In the genomic region with DNA sequence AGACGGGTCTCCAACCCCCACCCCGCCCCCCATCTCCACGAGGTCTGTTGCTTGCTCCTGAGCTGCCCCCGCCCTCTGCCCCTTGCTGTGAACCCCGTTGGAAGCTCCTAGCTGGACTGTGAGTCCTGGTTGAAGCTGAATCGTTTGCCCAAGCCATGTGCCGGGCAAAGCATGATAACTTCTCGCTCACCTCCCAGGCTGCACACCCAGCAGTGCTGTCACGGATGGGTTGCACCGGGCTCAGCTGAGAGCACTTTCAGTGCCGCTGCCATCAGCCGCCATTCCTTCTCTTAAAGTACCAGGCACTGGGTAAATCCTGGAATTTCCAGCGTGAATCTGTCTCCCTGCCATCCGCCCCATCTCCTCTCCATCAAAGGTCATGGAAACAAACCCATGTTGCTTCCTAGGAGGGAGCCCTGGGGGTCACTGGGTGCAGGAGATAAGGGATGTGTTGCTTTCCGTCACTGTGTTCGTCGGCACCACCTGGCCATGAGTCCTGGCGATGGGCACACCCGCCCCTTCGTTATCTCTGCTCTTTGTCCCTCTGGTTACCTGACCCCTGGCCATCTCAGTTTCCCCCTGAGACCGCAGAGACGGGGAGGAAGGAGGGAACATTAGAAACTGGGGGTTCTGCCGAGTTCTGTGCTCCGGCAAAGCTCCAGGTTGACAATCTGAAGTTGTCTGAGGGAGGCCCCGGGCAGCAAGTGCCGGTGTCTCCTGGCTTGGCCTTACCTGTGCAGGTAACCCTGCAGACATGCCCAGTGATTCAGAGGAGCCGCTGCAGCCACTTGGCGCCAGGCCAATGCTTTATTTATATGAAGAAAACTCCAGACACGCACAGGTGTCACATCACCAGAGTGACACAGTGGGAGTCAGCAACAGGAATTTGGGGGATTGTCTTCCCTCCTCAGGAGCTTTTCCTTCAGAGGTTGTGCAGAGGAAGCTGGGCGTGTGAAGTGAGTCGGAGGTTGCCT, we compare ENCODE assay signal across 12 cellular contexts. TPM values are rescaled to one million over a fixed set of nuclear protein-coding genes. Genes with fewer than 3 reads are reported as not detected.
DNase-seq lines count a peak whose midpoint lies in the region; ATAC-seq, FAIRE-seq and TF ChIP-seq lines count a peak whose summit lies in the region.
"Had no signal": no experiment of that assay in that cellular context is flagged by ENCODE, and none has a peak within 500 bp of the region (broad histone marks: within the 10 kb centered on the region; RNA-seq: fewer than 3 reads in every experiment).

No MANE protein-coding gene starts in this region.

- H2AFZ ChIP-seq in Loucy (ENCODE audit: low read length): no peak overlapping the region
- no peak overlapping the region for H2AFZ ChIP-seq in H1 (ENCODE audit: low read length)

- H3K23me2 ChIP-seq in H1 (ENCODE audit: low read depth, low read length): peaks cover 12% of the 10 kb centered on the region; the same call in 1 of the 2 replicates

- H3F3A ChIP-seq in Loucy (ENCODE audit: low read depth): no peaks in the 10 kb centered on the region

- H3K4ac ChIP-seq in H1 (replicated peaks; ENCODE audit: insufficient read length, low read depth, low read length): no peak overlapping the region

- no peak for FAIRE-seq in H1 (lab: Jason Lieb, UNC)
- FAIRE-seq: D721Med, endothelial cell of umbilical vein had no signal

- no peak overlapping the region for H4K5ac ChIP-seq in H1 (ENCODE audit: insufficient read length, low read depth, low read length)

- TF ChIP-seq CTCF in Loucy (conservative IDR thresholded peaks at IDR 0.05; ENCODE audit: low read length) (no peak), H1 (IDR thresholded peaks at IDR 0.05; ENCODE audit: control extremely low read depth in 1 of 3, insufficient read depth in 1 of 3, low read depth in 1 of 3, low read length in 3 of 3) (no peak), neural crest cell (conservative IDR thresholded peaks at IDR 0.05) (no peak)

- no peak overlapping the region for H4K8ac ChIP-seq in H1 (ENCODE audit: extremely low read depth, insufficient read depth, low read length)

- H2BK5ac ChIP-seq in H1 (ENCODE audit: low read depth, low read length): peak overlapping the region; percentile 17; the same call in 1 of the 2 replicates

- no peaks in the 10 kb centered on the region for H3K36me3 Mint-ChIP-seq in neural crest cell (ENCODE audit: low read depth)
- no peaks in the 10 kb centered on the region for H3K36me3 Mint-ChIP-seq in activated T-helper 1 cell treated with anti-CD3 and anti-CD28 coated beads, Interleukin-12 subunit alpha, Interleukin-12 subunit beta, Interleukin-2, Interleukin-4 antibody, amounts not matched to agents 30 ng/mL and 10 ng/mL and 1 ng/mL, durations not matched to agents 14 hours and 24 hours and 36 hours (ENCODE audit: low read depth)

- H3K18ac ChIP-seq in H1 (ENCODE audit: extremely low read depth, low read length): peak overlapping the region; percentile 75

- 0 out of 2 replicates have a peak overlapping the region, but pooled peaks have one; percentile 34 for H2BK20ac ChIP-seq in H1 (ENCODE audit: low read length)

- H2BK15ac ChIP-seq in H1 (ENCODE audit: low read length): 0 out of 2 replicates have a peak overlapping the region, but pooled peaks have one; percentile 75

- intact Hi-C loops in activated T-helper 1 cell treated with anti-CD3 and anti-CD28 coated beads, Interleukin-12 subunit alpha, Interleukin-12 subunit beta, Interleukin-2, Interleukin-4 antibody, amounts not matched to agents 30 ng/mL and 10 ng/mL and 1 ng/mL, durations not matched to agents 14 hours and 24 hours and 36 hours (cut with micrococcal nuclease): no loop called here

- H3K36me3 ChIP-seq in Loucy (ENCODE audit: insufficient read depth, low read length) (no peaks in the 10 kb centered on the region), H1 (ENCODE audit: control insufficient read depth in 2 of 4, insufficient read depth in 4 of 4, low read length in 3 of 4) (peaks cover 0 to 4% (median 0%) of the 10 kb centered on the region in 4 experiments; a peak in 3 of 8 replicates)

- no peak for TF ChIP-seq POLR2A in H1 (IDR thresholded peaks at IDR 0.05; ENCODE audit: control extremely low read depth in 1 of 2, low read depth in 2 of 2, low read length in 2 of 2)

- no peak overlapping the region for H3K23ac ChIP-seq in H1 (ENCODE audit: insufficient read length)

- peak; percentile 1 for DNase-seq in DMS53 treated with DMSO at 0.1 percent for 48 hours (lab: John Stamatoyannopoulos, UW; ENCODE audit: unreplicated experiment)
- DNase-seq in H1 (ENCODE audit: low read depth in 1 of 2, low spot score in 2 of 2): peak in 1 of 2 experiments; percentile 57
- DNase-seq in neural crest cell (ENCODE audit: low read depth, low spot score): no peak
- DNase-seq in activated T-helper 1 cell treated with anti-CD3 and anti-CD28 coated beads, Interleukin-12 subunit alpha, Interleukin-12 subunit beta, Interleukin-2, Interleukin-4 antibody, amounts not matched to agents 30 ng/mL and 10 ng/mL and 1 ng/mL, durations not matched to agents 14 hours and 24 hours and 36 hours (ENCODE audit: low spot score): no peak
- DNase-seq in KG1 (lab: John Stamatoyannopoulos, UW): no peak
- no peak for DNase-seq in inferior parietal cortex (ENCODE audit: extremely low spot score)
- DNase-seq: SIG-M5; stimulated activated CD4-positive, alpha-beta T cell treated with anti-CD3 and anti-CD28 coated beads, Interleukin-4, amount 100 ng/mL, for 24 hours had no signal

- H3K79me2 ChIP-seq in Loucy (ENCODE audit: insufficient read depth, low read length) (peaks cover 30% of the 10 kb centered on the region; the same call in 1 of the 2 replicates), H1 (ENCODE audit: control insufficient read depth in 1 of 2, insufficient read depth in 2 of 2, low read length in 2 of 2) (peaks cover 0 to 64% of the 10 kb centered on the region in 2 experiments; a peak in 2 of 4 replicates)

- no peak for ATAC-seq in HG03432 (IDR thresholded peaks at IDR 0.05; ENCODE audit: unreplicated experiment)

- H3K4me3 ChIP-seq in Loucy (ENCODE audit: low read length, poor library complexity, severe bottlenecking) (no peak overlapping the region), H1 (ENCODE audit: extremely low read depth in 1 of 4, insufficient read depth in 2 of 4, low read depth in 3 of 4, low read length in 4 of 4) (peak overlapping the region in 1 of 4 experiments; percentile 94; a peak in 4 of 8 replicates)

- no peaks in the 10 kb centered on the region for H3K9me3 Mint-ChIP-seq in neural crest cell
- no peaks in the 10 kb centered on the region for H3K9me3 Mint-ChIP-seq in activated T-helper 1 cell treated with anti-CD3 and anti-CD28 coated beads, Interleukin-12 subunit alpha, Interleukin-12 subunit beta, Interleukin-2, Interleukin-4 antibody, amounts not matched to agents 30 ng/mL and 10 ng/mL and 1 ng/mL, durations not matched to agents 14 hours and 24 hours and 36 hours

- H3K27ac Mint-ChIP-seq in neural crest cell (ENCODE audit: unreplicated experiment): no peak overlapping the region
- no peak overlapping the region for H3K27ac Mint-ChIP-seq in activated T-helper 1 cell treated with anti-CD3 and anti-CD28 coated beads, Interleukin-12 subunit alpha, Interleukin-12 subunit beta, Interleukin-2, Interleukin-4 antibody, amounts not matched to agents 30 ng/mL and 10 ng/mL and 1 ng/mL, durations not matched to agents 14 hours and 24 hours and 36 hours

- POLR2A ChIA-PET in H1 (lab: Charles Lee; ENCODE audit: partially characterized antibody): interaction anchor here (0.7 to 2.1 kb wide), 6 partner anchors 8 to 125 kb away, joined by 3 to 4 read pairs (median 4); no protein-coding TSS in a partner anchor

- peak overlapping the region; percentile 91 for H3K4me3 Mint-ChIP-seq in neural crest cell
- no peak overlapping the region for H3K4me3 Mint-ChIP-seq in activated T-helper 1 cell treated with anti-CD3 and anti-CD28 coated beads, Interleukin-12 subunit alpha, Interleukin-12 subunit beta, Interleukin-2, Interleukin-4 antibody, amounts not matched to agents 30 ng/mL and 10 ng/mL and 1 ng/mL, durations not matched to agents 14 hours and 24 hours and 36 hours

- H3K14ac ChIP-seq in H1 (ENCODE audit: insufficient read length): no peak overlapping the region

- no peak overlapping the region for H3K27ac ChIP-seq in H1 (ENCODE audit: low read depth, low read length)

- H4K91ac ChIP-seq in H1 (replicated peaks; ENCODE audit: insufficient read length, low read length): no peak overlapping the region

- H3K9me3 ChIP-seq in Loucy (ENCODE audit: insufficient read depth, low read depth, low read length): no peaks in the 10 kb centered on the region
- H3K9me3 ChIP-seq in H1 (ENCODE audit: insufficient read depth in 2 of 2, low read depth in 1 of 2, low read length in 1 of 2): no peaks in the 10 kb centered on the region

- no peak overlapping the region; the same call in 1 of the 2 replicates for H2BK12ac ChIP-seq in H1 (ENCODE audit: low read depth, low read length)

- peaks cover 30% of the 10 kb centered on the region for H4K20me1 ChIP-seq in Loucy (ENCODE audit: insufficient read depth, low read length, poor library complexity, severe bottlenecking)
- H4K20me1 ChIP-seq in H1 (replicated peaks in 1 of 2; ENCODE audit: control insufficient read depth in 1 of 2, insufficient read depth in 2 of 2, low read length in 2 of 2): peaks cover 29 to 42% of the 10 kb centered on the region in 2 experiments

- TF ChIP-seq EP300 in H1 (IDR thresholded peaks at IDR 0.05; ENCODE audit: borderline replicate concordance in 1 of 2, low read depth in 2 of 2, low read length in 2 of 2): no peak

- H3K56ac ChIP-seq in H1 (replicated peaks; ENCODE audit: insufficient read length, low read depth, low read length): no peak overlapping the region

- no peaks in the 10 kb centered on the region for H3K9me2 ChIP-seq in Loucy (replicated peaks; ENCODE audit: low read depth, low read length)

- 60% methylated on average over 30 of the region's 31 CpGs; no CpG with 5 or more reads in 1 of the 2 experiments for WGBS in H1 (ENCODE audit: extremely low coverage in 1 of 2, insufficient coverage in 1 of 2, insufficient read length in 1 of 2, insufficient replicate concordance in 2 of 2, low coverage in 1 of 2, low lambda C conversion rate in 2 of 2, missing lambda C conversion rate in 1 of 2), 2 experiments

- peaks cover 44% of the 10 kb centered on the region for H3K4me1 ChIP-seq in Loucy (ENCODE audit: insufficient read depth, low read length, poor library complexity, severe bottlenecking)
- peaks cover 13 to 46% (median 37%) of the 10 kb centered on the region in 4 experiments for H3K4me1 ChIP-seq in H1 (replicated peaks in 1 of 4; ENCODE audit: control insufficient read depth in 3 of 4, insufficient read depth in 4 of 4, low read length in 3 of 4)

- H3K4me2 ChIP-seq in Loucy (ENCODE audit: low read depth, low read length, poor library complexity, severe bottlenecking) (peak overlapping the region; percentile 74), H1 (ENCODE audit: insufficient read depth in 1 of 2, low read depth in 2 of 2, low read length in 2 of 2) (peak overlapping the region; percentile 70 to 98)

- CTCF ChIA-PET in H1 (lab: Charles Lee; ENCODE audit: partially characterized antibody): interaction anchor here (0.5 to 10.8 kb wide), 13 partner anchors 9 to 91 kb away, joined by 3 to 112 read pairs (median 9); no protein-coding TSS in a partner anchor

- H3K9ac ChIP-seq in Loucy (ENCODE audit: low read depth, low read length, poor library complexity, severe bottlenecking) (no peak overlapping the region), H1 (replicated peaks in 1 of 4; ENCODE audit: extremely low read depth in 1 of 4, low read depth in 3 of 4, low read length in 3 of 4) (no peak overlapping the region)

- peak overlapping the region; percentile 2; the same call in 1 of the 2 replicates for H2AK5ac ChIP-seq in H1 (ENCODE audit: low read depth, low read length)

- H3K4me1 Mint-ChIP-seq in neural crest cell: peaks cover 43% of the 10 kb centered on the region
- H3K4me1 Mint-ChIP-seq in activated T-helper 1 cell treated with anti-CD3 and anti-CD28 coated beads, Interleukin-12 subunit alpha, Interleukin-12 subunit beta, Interleukin-2, Interleukin-4 antibody, amounts not matched to agents 30 ng/mL and 10 ng/mL and 1 ng/mL, durations not matched to agents 14 hours and 24 hours and 36 hours (ENCODE audit: low read depth): peaks cover 10% of the 10 kb centered on the region

- H3K27me3 Mint-ChIP-seq in neural crest cell (ENCODE audit: low read depth): no peaks in the 10 kb centered on the region
- peaks cover 31% of the 10 kb centered on the region for H3K27me3 Mint-ChIP-seq in activated T-helper 1 cell treated with anti-CD3 and anti-CD28 coated beads, Interleukin-12 subunit alpha, Interleukin-12 subunit beta, Interleukin-2, Interleukin-4 antibody, amounts not matched to agents 30 ng/mL and 10 ng/mL and 1 ng/mL, durations not matched to agents 14 hours and 24 hours and 36 hours (ENCODE audit: insufficient read depth)

- no peak for TF ChIP-seq RAD21 in H1 (IDR thresholded peaks at IDR 0.05 in 1 of 2, conservative IDR thresholded peaks at IDR 0.05 in 1 of 2; ENCODE audit: low read depth in 2 of 2, low read length in 2 of 2)

- H2BK120ac ChIP-seq in H1 (replicated peaks; ENCODE audit: low read depth, low read length): no peak overlapping the region

- no peaks in the 10 kb centered on the region for H3K27me3 ChIP-seq in Loucy (ENCODE audit: insufficient read depth, low read length, poor library complexity, severe bottlenecking)
- H3K27me3 ChIP-seq in H1 (replicated peaks in 1 of 4; ENCODE audit: control insufficient read depth in 3 of 4, extremely low read depth in 1 of 4, insufficient read depth in 3 of 4, low read length in 3 of 4): no peaks in the 10 kb centered on the region; a peak in 2 of 7 replicates

- H3K79me1 ChIP-seq in H1 (ENCODE audit: low read depth, low read length): peaks cover 22% of the 10 kb centered on the region

RNA-seq across cellular contexts. Expression of a gene that starts 2.7 kb away (rescaled TPM):
- 45.7 and 45.9 TPM in 2 replicates for total RNA-seq in H1 (2021; fragmentation: NEBNext Ultra II Directional; extraction: Animal tissue kit (Norgen Biotek cat#: 25700))
- polyA plus RNA-seq in H1 (2011; rRNA removed): 39.2 and 46.7 TPM in 2 replicates
- polyA plus RNA-seq in H1 (2011; cell fraction: cytosol; rRNA removed): 39.6 TPM
- polyA plus RNA-seq in H1 (2011; cell fraction: nucleus; rRNA removed): 71.9 TPM
- 36.3 to 41.3 TPM (median 40.5 TPM) in 4 replicates for polyA plus RNA-seq in H1 (2012, experiment 1 of 2)
- polyA plus RNA-seq in H1 (2012, experiment 2 of 2): 37.8 TPM
- polyA plus RNA-seq in H1 (2013, experiment 1 of 2): 28.8 TPM
- 30.4 TPM for polyA plus RNA-seq in H1 (2013, experiment 2 of 2)
- 22.5 and 33.8 TPM in 2 replicates for polyA minus RNA-seq in H1 (2011; rRNA and poly(A)+ RNA removed)
- 25.3 TPM for polyA minus RNA-seq in H1 (2011; cell fraction: cytosol; rRNA and poly(A)+ RNA removed)
- 43.2 TPM for polyA minus RNA-seq in H1 (2011; cell fraction: nucleus; rRNA and poly(A)+ RNA removed)
- total RNA-seq in neural crest cell: 31.4 and 40.7 TPM in 2 replicates
- 9.6 and 9.7 TPM in 2 replicates for total RNA-seq in activated T-helper 1 cell treated with anti-CD3 and anti-CD28 coated beads, Interleukin-12 subunit alpha, Interleukin-12 subunit beta, Interleukin-2, Interleukin-4 antibody, amounts not matched to agents 30 ng/mL and 10 ng/mL and 1 ng/mL, durations not matched to agents 14 hours and 24 hours and 36 hours
